Comparison of ENCODE assay signal across 8 cellular contexts in the genomic region with DNA sequence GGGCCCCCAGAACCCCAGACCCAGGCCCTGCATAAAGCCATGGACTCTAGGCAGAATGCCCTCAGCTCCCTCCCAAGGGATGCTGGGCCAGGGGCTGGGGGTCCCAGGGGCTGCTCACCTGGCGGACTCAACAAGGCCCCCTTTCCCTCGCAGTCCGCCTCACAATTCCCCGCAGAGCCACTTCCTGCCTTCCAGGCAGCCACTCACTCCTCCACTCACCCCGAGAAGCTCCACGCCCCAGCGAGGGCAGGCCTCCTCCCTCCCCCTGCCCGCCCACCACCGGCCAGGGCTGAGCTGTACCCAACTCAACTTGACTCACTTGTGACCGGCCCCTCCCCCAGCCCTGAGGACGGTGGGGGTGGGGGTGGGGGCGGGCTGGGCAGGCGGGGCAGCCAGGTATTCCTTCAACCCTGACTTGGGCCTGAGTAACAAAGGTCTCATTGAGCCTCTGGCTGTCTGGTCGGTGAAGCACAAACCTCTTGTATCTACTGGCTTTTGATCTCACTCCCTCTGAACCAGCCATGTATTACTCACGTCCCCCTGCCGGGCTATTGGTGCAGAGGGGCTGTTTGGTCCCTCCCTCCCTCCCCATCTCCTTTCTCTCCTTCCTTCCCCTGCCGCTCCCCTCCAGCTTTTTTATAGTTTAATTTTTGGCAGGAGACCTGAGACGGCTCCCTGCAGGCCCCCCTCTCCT. TPM values are rescaled to one million over a fixed set of nuclear protein-coding genes. Genes with fewer than 3 reads are reported as not detected.
DNase-seq lines count a peak whose midpoint lies in the region; ATAC-seq and TF ChIP-seq lines count a peak whose summit lies in the region.
"Had no signal": no experiment of that assay in that cellular context is flagged by ENCODE, and none has a peak within 500 bp of the region (broad histone marks: within the 10 kb centered on the region; RNA-seq: fewer than 3 reads in every experiment).

No MANE protein-coding gene starts in this region.

- TF ChIP-seq CTCF in endothelial cell (IDR thresholded peaks at IDR 0.05; ENCODE audit: unreplicated experiment) (peak; percentile 25), smooth muscle cell (IDR thresholded peaks at IDR 0.05; ENCODE audit: borderline replicate concordance, insufficient read depth, poor library complexity, severe bottlenecking) (no peak), dorsolateral prefrontal cortex (IDR thresholded peaks at IDR 0.05 in 54 of 56, conservative IDR thresholded peaks at IDR 0.05 in 2 of 56; ENCODE audit: low read depth in 1 of 56, partially characterized antibody in 56 of 56) (no peak), chondrocyte (IDR thresholded peaks at IDR 0.05) (no peak)

- H3K36me3 ChIP-seq in smooth muscle cell (ENCODE audit: low read depth), result no peaks in the 10 kb centered on the region

- peaks cover 15% of the 10 kb centered on the region for H4K20me1 ChIP-seq in smooth muscle cell (ENCODE audit: low read depth)

- H3K4me3 ChIP-seq in smooth muscle cell (peak overlapping the region; percentile 58), dorsolateral prefrontal cortex (no peak overlapping the region)

- 0% methylated on average over 8 of the region's 18 CpGs for WGBS in smooth muscle cell (ENCODE audit: low lambda C conversion rate)

- H3K9me3 ChIP-seq in smooth muscle cell (replicated peaks; ENCODE audit: low read depth), result no peaks in the 10 kb centered on the region

- no peak for ATAC-seq in sciatic nerve

- no peak overlapping the region for H2AFZ ChIP-seq in smooth muscle cell (ENCODE audit: low read depth)

- H3K79me2 ChIP-seq in smooth muscle cell (ENCODE audit: low read depth), result peaks cover 16% of the 10 kb centered on the region

- H3K9ac ChIP-seq in smooth muscle cell (ENCODE audit: low read depth), result peak overlapping the region; percentile 73

- H3K4me1 Mint-ChIP-seq in endothelial cell (ENCODE audit: unreplicated experiment) (peaks cover 52% of the 10 kb centered on the region), chondrocyte (ENCODE audit: low read depth) (peaks cover 8% of the 10 kb centered on the region)

- peak overlapping the region; percentile 97 for H3K4me2 ChIP-seq in smooth muscle cell

- H3K27me3 Mint-ChIP-seq in endothelial cell (ENCODE audit: unreplicated experiment) (peaks cover 14% of the 10 kb centered on the region), chondrocyte (ENCODE audit: low read depth) (peaks cover 56% of the 10 kb centered on the region)

- H3K36me3 Mint-ChIP-seq in endothelial cell (ENCODE audit: low read depth, unreplicated experiment) (peaks cover 2% of the 10 kb centered on the region), chondrocyte (ENCODE audit: low read depth) (no peaks in the 10 kb centered on the region)

- peak overlapping the region; percentile 82 for H3K27ac ChIP-seq in smooth muscle cell (ENCODE audit: low read depth)
- H3K27ac ChIP-seq in dorsolateral prefrontal cortex, result peak overlapping the region in 1 of 59 donors; percentile 71

- H3K9me3 Mint-ChIP-seq in endothelial cell (ENCODE audit: unreplicated experiment), result no peaks in the 10 kb centered on the region
- H3K9me3 Mint-ChIP-seq in chondrocyte (ENCODE audit: low read depth), result no peaks in the 10 kb centered on the region

- H3K27me3 ChIP-seq in smooth muscle cell (ENCODE audit: low read depth) (peaks cover 23% of the 10 kb centered on the region), dorsolateral prefrontal cortex (peaks cover 0 to 42% (median 21%) of the 10 kb centered on the region in 45 donors)

- DNase-seq in H4 (ENCODE audit: low spot score) (peak; percentile 70), RKO (ENCODE audit: low spot score) (peak; percentile 87), endothelial cell (ENCODE audit: low spot score) (peak; percentile 41), smooth muscle cell (lab: John Stamatoyannopoulos, UW; ENCODE audit: unreplicated experiment) (peak; percentile 28), dorsolateral prefrontal cortex (no peak), chondrocyte (ENCODE audit: low spot score) (no peak), sciatic nerve (ENCODE audit: low spot score) (no peak)

- H3K27ac Mint-ChIP-seq in endothelial cell (ENCODE audit: unreplicated experiment) (no peak overlapping the region), chondrocyte (ENCODE audit: unreplicated experiment) (no peak overlapping the region)

- peaks cover 82% of the 10 kb centered on the region for H3K4me1 ChIP-seq in smooth muscle cell (ENCODE audit: low read depth)

- H3F3A ChIP-seq in smooth muscle cell (ENCODE audit: low read depth), result peaks cover 12% of the 10 kb centered on the region

- intact Hi-C loops in dorsolateral prefrontal cortex (cut with DNase I), result no loop called here
- intact Hi-C loops in sciatic nerve (cut with DNase I), result no loop called here

- H3K4me3 Mint-ChIP-seq in endothelial cell (ENCODE audit: unreplicated experiment) (peak overlapping the region; percentile 83), chondrocyte (ENCODE audit: unreplicated experiment) (no peak overlapping the region)

RNA-seq across cellular contexts. Expression of gene BLACAT1, which starts 5.9 kb away (rescaled TPM):
- 0.66 and 0.89 TPM in 2 replicates for total RNA-seq in H4 (2014; rRNA removed; shearing (Covaris generic))
- 2.2 TPM for total RNA-seq in endothelial cell (ENCODE audit: unreplicated experiment)
- total RNA-seq in smooth muscle cell, result 1.3 and 3.9 TPM in 2 replicates
- 0.72 and 2.8 TPM in 2 replicates for polyA plus RNA-seq in smooth muscle cell
- total RNA-seq in dorsolateral prefrontal cortex, result 1 to 10 TPM in 107 of 120 experiments, under 1 TPM in 13; 0.46 to 4.5 (median 1.7) TPM
- total RNA-seq in chondrocyte, result not detected in 3 replicates
- 0.13 TPM for total RNA-seq in sciatic nerve
- total RNA-seq: NCI-H460 had no signal

RNA-seq across cellular contexts. Expression of gene LEMD1, which starts 28.0 kb away (rescaled TPM):
- total RNA-seq in H4 (2014; rRNA removed; shearing (Covaris generic)), result 1.5 TPM in 2 replicates
- total RNA-seq in endothelial cell (ENCODE audit: unreplicated experiment) (3.0 TPM), smooth muscle cell (1.3 and 5.8 TPM in 2 replicates), dorsolateral prefrontal cortex (1 to 10 TPM in 94 of 120 experiments, under 1 TPM in 5, not detected in 21; 0.71 to 6.6 (median 2.0) TPM), chondrocyte (not detected in 3 replicates), sciatic nerve (not detected)
- polyA plus RNA-seq in smooth muscle cell, result 8.0 and 15.0 TPM in 2 replicates
- total RNA-seq: NCI-H460 had no signal

RNA-seq across cellular contexts. Expression of gene CDK18, which starts 54.6 kb away (rescaled TPM):
- 0.72 and 4.4 TPM in 2 replicates for total RNA-seq in H4 (2014; rRNA removed; shearing (Covaris generic))
- total RNA-seq in endothelial cell (ENCODE audit: unreplicated experiment) (12.4 TPM), smooth muscle cell (3.5 and 6.1 TPM in 2 replicates), dorsolateral prefrontal cortex (100 to 1,000 TPM in 101 of 120 experiments, 10 to 100 TPM in 19; 55.9 to 606 (median 176) TPM), chondrocyte (10.2 to 18.4 TPM (median 17.3 TPM) in 3 replicates), sciatic nerve (9.4 TPM)
- 6.1 and 10.0 TPM in 2 replicates for polyA plus RNA-seq in smooth muscle cell

Comparison
In these comparisons a context has a peak if more than half of its experiments do, and no peak if none do; other contexts are left out.
1. DNase-seq: peak in H4 (single experiment), RKO (single experiment), endothelial cell (single experiment) and smooth muscle cell (single experiment); none in dorsolateral prefrontal cortex (0 of 10), chondrocyte (single experiment) and sciatic nerve (single experiment).